1 cellular context compared by ENCODE assay signal in the genomic region with DNA sequence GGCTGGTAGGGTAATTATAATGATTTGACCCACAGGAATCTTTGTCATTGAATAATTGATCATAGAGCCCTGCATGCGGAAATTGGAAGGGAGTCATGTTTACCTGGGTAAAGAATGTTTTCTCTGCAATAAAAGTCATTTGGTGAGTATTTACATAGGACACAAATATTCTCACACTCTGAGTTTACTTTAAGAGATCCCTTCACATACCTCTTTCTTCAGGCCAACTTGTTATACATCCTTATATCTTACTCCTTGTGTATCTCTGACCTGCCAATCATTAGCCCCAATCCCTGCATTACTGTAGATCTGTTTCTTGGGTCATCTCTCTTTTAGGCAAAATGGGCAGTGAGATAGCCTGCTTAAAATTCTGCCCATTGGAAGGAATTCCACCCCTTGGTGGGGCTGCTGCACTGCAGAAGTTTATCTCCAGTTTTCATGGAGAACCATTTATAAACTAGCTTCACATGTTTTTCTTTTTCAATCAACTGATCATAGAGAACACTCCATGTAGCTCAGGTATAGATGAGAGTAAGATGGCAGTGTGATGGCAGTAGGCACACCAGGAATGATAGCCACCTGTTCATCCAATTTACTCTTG.
TF ChIP-seq lines count a peak whose summit lies in the region.

No MANE protein-coding gene starts in this region.

TF ChIP-seq in endothelial cell of umbilical vein, 7 proteins besides CTCF, POLR2A, EP300 and RAD21:
- TF ChIP-seq EZH2 (IDR thresholded peaks at IDR 0.05; ENCODE audit: borderline replicate concordance, low read depth, low read length, severe bottlenecking) (no peak), JUN (IDR thresholded peaks at IDR 0.05; ENCODE audit: borderline replicate concordance, insufficient read depth, insufficient read length, low read depth) (no peak)
